ENCODE assay signal across 1 cellular context in genomic region chr4:183658362-183659028, GRCh38.
TF ChIP-seq lines count a peak whose summit lies in the region.

No MANE protein-coding gene starts in this region.

TF ChIP-seq in HepG2, 621 proteins besides CTCF, POLR2A, EP300 and RAD21 (continued from another document):
- TF ChIP-seq ZNF609 (CRISPR knock-in tag; IDR thresholded peaks at IDR 0.05; ENCODE audit: borderline replicate concordance) (no peak), ARID4A (CRISPR knock-in tag; IDR thresholded peaks at IDR 0.05; ENCODE audit: borderline replicate concordance) (peak; percentile 92; the same call in 1 of the 2 replicates), ZSCAN29 (CRISPR knock-in tag; conservative IDR thresholded peaks at IDR 0.05) (peak; percentile 39; the same call in 1 of the 2 replicates)
TF ChIP-seq in HepG2: peak in this region for 39.
